In genomic region chr19:4362871-4363545, GRCh38 we compare ENCODE assay signal across 10 cellular contexts. TPM values are rescaled to one million over a fixed set of nuclear protein-coding genes. Genes with fewer than 3 reads are reported as not detected.
A peak's percentile ranks its signal among the peaks of the same experiment; 100 is the strongest.
DNase-seq lines count a peak whose midpoint lies in the region; ATAC-seq, FAIRE-seq and TF ChIP-seq lines count a peak whose summit lies in the region.
"Had no signal": no experiment of that assay in that cellular context is flagged by ENCODE, and none has a peak within 500 bp of the region (broad histone marks: within the 10 kb centered on the region; RNA-seq: fewer than 3 reads in every experiment).

No MANE protein-coding gene starts in this region.

- peak; percentile 30 for TF ChIP-seq CTCF in DOHH2 (IDR thresholded peaks at IDR 0.05; ENCODE audit: low read depth, low read length, poor library complexity, severe bottlenecking)
- peak; percentile 20; the same call in 1 of the 2 replicates for TF ChIP-seq CTCF in IMR-90 (conservative IDR thresholded peaks at IDR 0.05; ENCODE audit: low read depth, low read length)
- TF ChIP-seq CTCF in K562 (IDR thresholded peaks at IDR 0.05 in 2 of 3, conservative IDR thresholded peaks at IDR 0.05 in 1 of 3; ENCODE audit: insufficient read depth in 2 of 3, low read depth in 1 of 3, low read length in 3 of 3) = peak in 1 of 3 experiments; percentile 23; a peak in 1 of 6 replicates

- DNase-seq in IMR-90 (no peak), K562 (ENCODE audit: extremely low read depth in 1 of 4, low spot score in 3 of 4) (no peak)
- DNase-seq: NCI-H446 had no signal

- no peak overlapping the region for H3K18ac ChIP-seq in IMR-90 (ENCODE audit: low read depth, low read length)

- in situ Hi-C loops in IMR-90 (cut with MboI; ENCODE audit: low sequenced_read_pairs) (no loop called here), K562 (cut with MboI) (no loop called here)

- no peaks in the 10 kb centered on the region for H4K20me1 ChIP-seq in DOHH2 (ENCODE audit: control insufficient read depth, insufficient read depth, low read depth, low read length)
- peaks cover 17% of the 10 kb centered on the region for H4K20me1 ChIP-seq in IMR-90 (ENCODE audit: insufficient read depth, low read length)
- peaks cover 4% of the 10 kb centered on the region; the same call in 1 of the 2 replicates for H4K20me1 ChIP-seq in K562 (replicated peaks; ENCODE audit: control insufficient read depth, insufficient read depth, low read length)

- intact Hi-C loops in IMR-90 (cut with micrococcal nuclease) = no loop called here
- intact Hi-C loops in K562 (cut with micrococcal nuclease) = no loop called here

- H2AK9ac ChIP-seq in IMR-90 (replicated peaks; ENCODE audit: low read depth, low read length, poor library complexity) = peak overlapping the region; percentile 65

- dilution Hi-C loops in IMR-90 (cut with HindIII; ENCODE audit: low sequenced_read_pairs, unreplicated experiment) = no loop called here

- WGBS in IMR-90 (ENCODE audit: extremely low coverage in 2 of 2, insufficient read length in 1 of 2), 2 experiments = 87% methylated on average over 13 of the region's 21 CpGs; no CpG with 5 or more reads in 1 of the 2 experiments
- 90% methylated on average over 21 of the region's 21 CpGs for WGBS in K562 (ENCODE audit: insufficient coverage, low coverage, missing lambda C conversion rate)
- 93 to 94% methylated on average over 16 to 19 of the region's 21 CpGs for WGBS in mesodermal cell (ENCODE audit: insufficient coverage in 2 of 2), 2 experiments

- H3K4ac ChIP-seq in IMR-90 (ENCODE audit: low read depth, low read length) = no peak overlapping the region

- H3K79me2 ChIP-seq in DOHH2 (ENCODE audit: control insufficient read depth, low read length) (peaks cover 2% of the 10 kb centered on the region), K562 (ENCODE audit: control insufficient read depth, insufficient read depth, low read length) (peaks cover 13% of the 10 kb centered on the region)

- H2BK5ac ChIP-seq in IMR-90 (ENCODE audit: low read depth, low read length, poor library complexity, severe bottlenecking) = no peak overlapping the region

- no peak overlapping the region for H4K5ac ChIP-seq in IMR-90 (ENCODE audit: low read depth, low read length)

- POLR2A ChIA-PET in IMR-90 (lab: Charles Lee; ENCODE audit: unreplicated experiment) = no interaction called here
- POLR2A ChIA-PET in K562 (lab: Yijun Ruan, JAX) = interaction anchor here (1.0 to 4.8 kb wide), 4 partner anchors 9 to 21 kb away, joined by 4 to 29 read pairs (median 5); no protein-coding TSS in a partner anchor

- TF ChIP-seq RAD21 in IMR-90 (IDR thresholded peaks at IDR 0.05; ENCODE audit: low read length) = peak; percentile 21; the same call in 1 of the 2 replicates
- TF ChIP-seq RAD21 in K562 (CRISPR knock-in tag; conservative IDR thresholded peaks at IDR 0.05 in 1 of 2, IDR thresholded peaks at IDR 0.05 in 1 of 2) = no peak

- H3K9ac ChIP-seq in IMR-90 (ENCODE audit: low read depth, low read length) (no peak overlapping the region), K562 (ENCODE audit: insufficient read depth in 1 of 2, low read depth in 2 of 2, low read length in 2 of 2) (peak overlapping the region in 1 of 2 experiments; percentile 48; a peak in 1 of 4 replicates)

- H2AK5ac ChIP-seq in IMR-90 (ENCODE audit: low read depth, low read length) = no peak overlapping the region

- CTCF ChIA-PET in IMR-90 (lab: Yijun Ruan, JAX) = interaction anchor here (1.1 kb wide), 1 partner anchor 185 kb away, joined by 5 read pairs; no protein-coding TSS in a partner anchor
- CTCF ChIA-PET in K562 (lab: Yijun Ruan, JAX; ENCODE audit: low intra/inter-chr PET ratio) = no interaction called here

- peaks cover 2% of the 10 kb centered on the region for H3K4me1 ChIP-seq in DOHH2 (ENCODE audit: control insufficient read depth, low read length)
- H3K4me1 ChIP-seq in IMR-90 (ENCODE audit: control insufficient read depth, insufficient read depth, low read length) = peaks cover 11% of the 10 kb centered on the region
- H3K4me1 ChIP-seq in K562 (replicated peaks in 1 of 2; ENCODE audit: control insufficient read depth in 2 of 2, insufficient read depth in 2 of 2, low read length in 2 of 2) = peaks cover 0 to 80% of the 10 kb centered on the region in 2 experiments; a peak in 2 of 5 replicates
- H3K4me1 ChIP-seq in mesodermal cell (ENCODE audit: control insufficient read depth, insufficient read depth, low read length, poor library complexity, severe bottlenecking) = peaks cover 2% of the 10 kb centered on the region

- H3F3A ChIP-seq in DOHH2 (ENCODE audit: control insufficient read depth, insufficient read depth) = no peaks in the 10 kb centered on the region

- H3K4me3 ChIP-seq in DOHH2 (ENCODE audit: low read length) = no peak overlapping the region
- H3K4me3 ChIP-seq in IMR-90 (ENCODE audit: insufficient read depth, low read depth, low read length) = no peak overlapping the region
- no peak overlapping the region for H3K4me3 ChIP-seq in K562
- H3K4me3 ChIP-seq in mesodermal cell (ENCODE audit: extremely low read depth, insufficient read depth, low read length, poor library complexity, severe bottlenecking) = no peak overlapping the region
- H3K4me3 ChIP-seq: dorsolateral prefrontal cortex had no signal

- TF ChIP-seq EP300 in K562 (IDR thresholded peaks at IDR 0.05; ENCODE audit: low read length) = no peak

- H3K9me3 ChIP-seq in DOHH2 (ENCODE audit: control insufficient read depth, insufficient read depth, low read length) (no peaks in the 10 kb centered on the region), IMR-90 (ENCODE audit: control insufficient read depth, insufficient read depth, low read length) (no peaks in the 10 kb centered on the region), K562 (replicated peaks; ENCODE audit: control insufficient read depth, insufficient read depth, low read depth, low read length) (no peaks in the 10 kb centered on the region), mesodermal cell (ENCODE audit: control insufficient read depth, low read length) (no peaks in the 10 kb centered on the region)

- no peak for TF ChIP-seq POLR2A in IMR-90 (IDR thresholded peaks at IDR 0.05; ENCODE audit: low read depth, low read length)
- 0 out of 2 replicates have a peak, but pooled peaks have one; percentile 16 for TF ChIP-seq POLR2A in K562 (conservative IDR thresholded peaks at IDR 0.05)

- H3K79me1 ChIP-seq in IMR-90 (ENCODE audit: low read depth in 1 of 2, low read length in 2 of 2) = peaks cover 8 to 43% of the 10 kb centered on the region in 2 experiments

- no peak overlapping the region for H3K23ac ChIP-seq in IMR-90 (ENCODE audit: low read depth, low read length)

- no peak overlapping the region for H3K27ac ChIP-seq in DOHH2 (ENCODE audit: low read depth, low read length)
- H3K27ac ChIP-seq in IMR-90 (ENCODE audit: insufficient read depth, low read length) = no peak overlapping the region
- H3K27ac ChIP-seq in K562 (ENCODE audit: extremely low read depth, low read depth, low read length) = no peak overlapping the region
- peak overlapping the region; percentile 23 for H3K27ac ChIP-seq in mesodermal cell (ENCODE audit: low read depth, low read length, severe bottlenecking)

- no peak overlapping the region for H3K14ac ChIP-seq in IMR-90 (replicated peaks; ENCODE audit: low read depth, low read length)

- H3K36me3 ChIP-seq in DOHH2 (ENCODE audit: control insufficient read depth, low read length) = peaks cover 70% of the 10 kb centered on the region
- H3K36me3 ChIP-seq in IMR-90 (ENCODE audit: control insufficient read depth, insufficient read depth, low read length) = peaks cover 66% of the 10 kb centered on the region
- peaks cover 96% of the 10 kb centered on the region; the same call in 2 of the 3 replicates for H3K36me3 ChIP-seq in K562 (ENCODE audit: control insufficient read depth, insufficient read depth, low read length)
- H3K36me3 ChIP-seq in mesodermal cell (ENCODE audit: control insufficient read depth, insufficient read depth, low read length) = peaks cover 67% of the 10 kb centered on the region

- H2AFZ ChIP-seq in IMR-90 (replicated peaks; ENCODE audit: low read length, poor library complexity) (no peak overlapping the region), K562 (ENCODE audit: low read depth, low read length) (no peak overlapping the region)

- H2BK20ac ChIP-seq in IMR-90 (ENCODE audit: low read depth, low read length) = no peak overlapping the region

- no peaks in the 10 kb centered on the region for H3K27me3 ChIP-seq in DOHH2 (ENCODE audit: control insufficient read depth, low read length)
- H3K27me3 ChIP-seq in IMR-90 (ENCODE audit: control insufficient read depth, insufficient read depth, low read length) = no peaks in the 10 kb centered on the region
- H3K27me3 ChIP-seq in K562 (ENCODE audit: control insufficient read depth in 2 of 2, insufficient read depth in 2 of 2, low read length in 2 of 2) = no peaks in the 10 kb centered on the region
- H3K27me3 ChIP-seq: dorsolateral prefrontal cortex had no signal

- no peak for FAIRE-seq in K562 (lab: Jason Lieb, UNC)

- no peak overlapping the region for H2BK120ac ChIP-seq in IMR-90 (ENCODE audit: low read depth, low read length)

- H2BK15ac ChIP-seq in IMR-90 (ENCODE audit: low read depth, low read length) = no peak overlapping the region

- BruUV-seq in IMR-90 (replicated peaks; lab: Mats Ljungman, UMichigan) (no TSS peak), K562 (replicated peaks; lab: Mats Ljungman, UMichigan) (no TSS peak)

- no peak overlapping the region for H4K8ac ChIP-seq in IMR-90 (ENCODE audit: low read depth in 2 of 2, low read length in 2 of 2)

- H3K9me1 ChIP-seq in IMR-90 (ENCODE audit: insufficient read depth, low read length) (peaks cover 4% of the 10 kb centered on the region), K562 (ENCODE audit: control insufficient read depth, insufficient read depth, low read length) (no peaks in the 10 kb centered on the region)

- H3K56ac ChIP-seq in IMR-90 (ENCODE audit: extremely low read depth, insufficient read depth, low read length) = no peak overlapping the region

- H3K4me2 ChIP-seq in DOHH2 (ENCODE audit: low read length) (no peak overlapping the region), IMR-90 (ENCODE audit: low read depth, low read length) (no peak overlapping the region), K562 (ENCODE audit: insufficient read depth, low read length) (no peak overlapping the region)

- ATAC-seq in IMR-90 (ENCODE audit: low read depth) (no peak; the same call in 1 of the 2 replicates), K562 (no peak), GM21360 (IDR thresholded peaks at IDR 0.05; ENCODE audit: unreplicated experiment) (no peak), HG03139 (IDR thresholded peaks at IDR 0.05; ENCODE audit: unreplicated experiment) (no peak), GM19463 (IDR thresholded peaks at IDR 0.05; ENCODE audit: unreplicated experiment) (no peak), HG02840 (IDR thresholded peaks at IDR 0.05; ENCODE audit: low FRiP score, unreplicated experiment) (no peak)

- no peak overlapping the region for H4K91ac ChIP-seq in IMR-90 (ENCODE audit: insufficient read depth, low read depth, low read length)

- H3K9me2 ChIP-seq in DOHH2 (replicated peaks; ENCODE audit: control insufficient read depth, low read length) = no peaks in the 10 kb centered on the region

RNA-seq across cellular contexts. Expression of gene MPND, which starts 19.6 kb away (rescaled TPM):
- 2.3 and 3.3 TPM in 2 replicates for total RNA-seq in IMR-90 (2012; rRNA removed)
- 8.1 and 9.8 TPM in 2 replicates for polyA plus RNA-seq in IMR-90 (2012; rRNA removed)
- polyA plus RNA-seq in IMR-90 (2012; cell fraction: cytosol; rRNA removed) = 12.5 and 13.1 TPM in 2 replicates
- polyA plus RNA-seq in IMR-90 (2012; cell fraction: nucleus; rRNA removed; ENCODE audit: low replicate concordance) = 4.6 and 9.8 TPM in 2 replicates
- 6.5 and 16.7 TPM in 2 replicates for total RNA-seq in K562 (2011; cell fraction: chromatin; rRNA removed; ENCODE audit: low replicate concordance)
- total RNA-seq in K562 (2011; cell fraction: nucleolus; rRNA removed) = 12.6 and 12.8 TPM in 2 replicates
- total RNA-seq in K562 (2011; cell fraction: nucleoplasm; rRNA removed) = 6.2 and 6.5 TPM in 2 replicates
- 3.6 and 5.7 TPM in 2 replicates for total RNA-seq in K562 (2014; rRNA removed)
- 1.5 and 1.9 TPM in 2 replicates for total RNA-seq in K562 (2014; rRNA removed; fragmentation: Illumina TruSeq; extraction: Trizol)
- total RNA-seq in K562 (2015; rRNA removed; fragmentation: Illumina TruSeq; extraction: Trizol) = 7.8 and 8.0 TPM in 2 replicates
- 14.0 and 16.2 TPM in 2 replicates for total RNA-seq in K562 (2021)
- 3.9 and 4.3 TPM in 2 replicates for polyA plus RNA-seq in K562 (2011; rRNA removed)
- 4.7 and 8.9 TPM in 2 replicates for polyA plus RNA-seq in K562 (2011; cell fraction: cytosol; rRNA removed)
- polyA plus RNA-seq in K562 (2011; cell fraction: nucleus; rRNA removed) = 4.8 and 7.2 TPM in 2 replicates
- 13.5 and 16.5 TPM in 2 replicates for polyA plus RNA-seq in K562 (2012)
- polyA plus RNA-seq in K562 (2014; fragmentation: Illumina TruSeq; extraction: Trizol) = 5.5 and 7.6 TPM in 2 replicates
- polyA plus RNA-seq in K562 (2014; fragmentation: Nextera tagmentation; extraction: Ambion mirVana) = 1 to 10 TPM in 1 of 2 experiments, under 1 TPM in 1; 0.25 to 1.3 TPM
- 5.7 and 9.4 TPM in 2 replicates for polyA plus RNA-seq in K562 (2014; rRNA removed)
- polyA minus RNA-seq in K562 (2011; rRNA and poly(A)+ RNA removed) = 1.3 and 1.9 TPM in 2 replicates
- 8.7 and 9.4 TPM in 2 replicates for polyA minus RNA-seq in K562 (2011; cell fraction: cytosol; rRNA and poly(A)+ RNA removed)
- 3.2 and 4.0 TPM in 2 replicates for polyA minus RNA-seq in K562 (2011; cell fraction: nucleus; rRNA and poly(A)+ RNA removed)
- 18.6 TPM for polyA plus RNA-seq in mesodermal cell (2013, experiment 1 of 2)
- 16.3 TPM for polyA plus RNA-seq in mesodermal cell (2013, experiment 2 of 2)

RNA-seq across cellular contexts. Expression of gene STAP2, which starts 24.4 kb away (rescaled TPM):
- total RNA-seq in IMR-90 (2012; rRNA removed) = 1.3 and 1.4 TPM in 2 replicates
- polyA plus RNA-seq in IMR-90 (2012; rRNA removed) = 3.2 and 3.4 TPM in 2 replicates
- polyA plus RNA-seq in IMR-90 (2012; cell fraction: cytosol; rRNA removed) = 7.1 and 7.7 TPM in 2 replicates
- polyA plus RNA-seq in IMR-90 (2012; cell fraction: nucleus; rRNA removed; ENCODE audit: low replicate concordance) = 10.0 and 17.1 TPM in 2 replicates
- 2.7 and 6.6 TPM in 2 replicates for total RNA-seq in K562 (2011; cell fraction: chromatin; rRNA removed; ENCODE audit: low replicate concordance)
- total RNA-seq in K562 (2011; cell fraction: nucleolus; rRNA removed) = 8.7 and 10.8 TPM in 2 replicates
- total RNA-seq in K562 (2011; cell fraction: nucleoplasm; rRNA removed) = 4.0 and 6.0 TPM in 2 replicates
- 4.3 and 7.8 TPM in 2 replicates for total RNA-seq in K562 (2014; rRNA removed)
- total RNA-seq in K562 (2014; rRNA removed; fragmentation: Illumina TruSeq; extraction: Trizol) = 2.3 and 3.9 TPM in 2 replicates
- 3.5 and 4.5 TPM in 2 replicates for total RNA-seq in K562 (2015; rRNA removed; fragmentation: Illumina TruSeq; extraction: Trizol)
- 5.7 and 8.2 TPM in 2 replicates for total RNA-seq in K562 (2021)
- 4.3 and 4.7 TPM in 2 replicates for polyA plus RNA-seq in K562 (2011; rRNA removed)
- 5.4 and 13.5 TPM in 2 replicates for polyA plus RNA-seq in K562 (2011; cell fraction: cytosol; rRNA removed)
- 5.6 and 10.5 TPM in 2 replicates for polyA plus RNA-seq in K562 (2011; cell fraction: nucleus; rRNA removed)
- polyA plus RNA-seq in K562 (2012) = 1.4 and 4.8 TPM in 2 replicates
- polyA plus RNA-seq in K562 (2014; fragmentation: Illumina TruSeq; extraction: Trizol) = 5.3 and 5.4 TPM in 2 replicates
- polyA plus RNA-seq in K562 (2014; fragmentation: Nextera tagmentation; extraction: Ambion mirVana) = 1 to 10 TPM; 1.2 to 3.6 TPM
- polyA plus RNA-seq in K562 (2014; rRNA removed) = 5.8 and 9.8 TPM in 2 replicates
- 1.2 and 3.1 TPM in 2 replicates for polyA minus RNA-seq in K562 (2011; rRNA and poly(A)+ RNA removed)
- polyA minus RNA-seq in K562 (2011; cell fraction: cytosol; rRNA and poly(A)+ RNA removed) = 2.0 and 2.6 TPM in 2 replicates
- polyA minus RNA-seq in K562 (2011; cell fraction: nucleus; rRNA and poly(A)+ RNA removed) = 1.1 and 3.2 TPM in 2 replicates
- polyA plus RNA-seq in mesodermal cell (2013, experiment 1 of 2) = 15.7 TPM
- 12.8 TPM for polyA plus RNA-seq in mesodermal cell (2013, experiment 2 of 2)

RNA-seq across cellular contexts. Expression of gene SH3GL1, which starts 37.3 kb away (rescaled TPM):
- total RNA-seq in IMR-90 (2012; rRNA removed) (28.1 and 32.2 TPM in 2 replicates), K562 (2014; rRNA removed) (48.0 and 60.1 TPM in 2 replicates), K562 (2014; rRNA removed; fragmentation: Illumina TruSeq; extraction: Trizol) (6.1 and 9.4 TPM in 2 replicates), K562 (2015; rRNA removed; fragmentation: Illumina TruSeq; extraction: Trizol) (28.6 and 29.1 TPM in 2 replicates), K562 (2021) (72.0 and 75.3 TPM in 2 replicates)
- polyA plus RNA-seq in IMR-90 (2012; rRNA removed) (138 and 161 TPM in 2 replicates), K562 (2011; rRNA removed) (25.7 and 44.0 TPM in 2 replicates), K562 (2014; fragmentation: Illumina TruSeq; extraction: Trizol) (25.5 and 57.0 TPM in 2 replicates), K562 (2014; fragmentation: Nextera tagmentation; extraction: Ambion mirVana) (1 to 10 TPM; 1.7 to 2.1 TPM), K562 (2014; rRNA removed) (58.5 and 64.7 TPM in 2 replicates)
- 103 and 170 TPM in 2 replicates for polyA plus RNA-seq in IMR-90 (2012; cell fraction: cytosol; rRNA removed)
- polyA plus RNA-seq in IMR-90 (2012; cell fraction: nucleus; rRNA removed; ENCODE audit: low replicate concordance) = 93.0 and 160 TPM in 2 replicates
- 74.6 and 119 TPM in 2 replicates for total RNA-seq in K562 (2011; cell fraction: chromatin; rRNA removed; ENCODE audit: low replicate concordance)
- 59.7 and 60.0 TPM in 2 replicates for total RNA-seq in K562 (2011; cell fraction: nucleolus; rRNA removed)
- total RNA-seq in K562 (2011; cell fraction: nucleoplasm; rRNA removed) = 58.7 and 78.3 TPM in 2 replicates
- 41.8 and 96.4 TPM in 2 replicates for polyA plus RNA-seq in K562 (2011; cell fraction: cytosol; rRNA removed)
- polyA plus RNA-seq in K562 (2011; cell fraction: nucleus; rRNA removed) = 68.2 and 94.2 TPM in 2 replicates
- polyA plus RNA-seq in K562 (2012) = 51.2 and 58.7 TPM in 2 replicates
- polyA minus RNA-seq in K562 (2011; rRNA and poly(A)+ RNA removed) = 8.2 and 13.7 TPM in 2 replicates
- polyA minus RNA-seq in K562 (2011; cell fraction: cytosol; rRNA and poly(A)+ RNA removed) = 31.3 and 36.5 TPM in 2 replicates
- 17.4 and 22.5 TPM in 2 replicates for polyA minus RNA-seq in K562 (2011; cell fraction: nucleus; rRNA and poly(A)+ RNA removed)
- polyA plus RNA-seq in mesodermal cell (2013, experiment 1 of 2) = 96.1 TPM
- 78.6 TPM for polyA plus RNA-seq in mesodermal cell (2013, experiment 2 of 2)

RNA-seq across cellular contexts. Expression of gene CHAF1A, which starts 39.4 kb away (rescaled TPM):
- total RNA-seq in IMR-90 (2012; rRNA removed) = 11.4 and 12.4 TPM in 2 replicates
- polyA plus RNA-seq in IMR-90 (2012; rRNA removed) = 22.9 and 26.7 TPM in 2 replicates
- 16.1 and 20.9 TPM in 2 replicates for polyA plus RNA-seq in IMR-90 (2012; cell fraction: cytosol; rRNA removed)
- 18.2 and 45.9 TPM in 2 replicates for polyA plus RNA-seq in IMR-90 (2012; cell fraction: nucleus; rRNA removed; ENCODE audit: low replicate concordance)
- total RNA-seq in K562 (2011; cell fraction: chromatin; rRNA removed; ENCODE audit: low replicate concordance) = 122 and 169 TPM in 2 replicates
- total RNA-seq in K562 (2011; cell fraction: nucleolus; rRNA removed) = 101 and 121 TPM in 2 replicates
- total RNA-seq in K562 (2011; cell fraction: nucleoplasm; rRNA removed) = 83.4 and 88.4 TPM in 2 replicates
- 61.1 and 78.3 TPM in 2 replicates for total RNA-seq in K562 (2014; rRNA removed)
- 32.5 and 42.6 TPM in 2 replicates for total RNA-seq in K562 (2014; rRNA removed; fragmentation: Illumina TruSeq; extraction: Trizol)
- 51.4 and 51.8 TPM in 2 replicates for total RNA-seq in K562 (2015; rRNA removed; fragmentation: Illumina TruSeq; extraction: Trizol)
- total RNA-seq in K562 (2021) = 78.6 and 86.9 TPM in 2 replicates
- 32.0 and 35.3 TPM in 2 replicates for polyA plus RNA-seq in K562 (2011; rRNA removed)
- 33.8 and 95.9 TPM in 2 replicates for polyA plus RNA-seq in K562 (2011; cell fraction: cytosol; rRNA removed)
- polyA plus RNA-seq in K562 (2011; cell fraction: nucleus; rRNA removed) = 46.7 and 100 TPM in 2 replicates
- 65.6 and 65.8 TPM in 2 replicates for polyA plus RNA-seq in K562 (2012)
- 45.2 and 59.3 TPM in 2 replicates for polyA plus RNA-seq in K562 (2014; fragmentation: Illumina TruSeq; extraction: Trizol)
- polyA plus RNA-seq in K562 (2014; fragmentation: Nextera tagmentation; extraction: Ambion mirVana) = 1 to 10 TPM; 1.6 to 2.1 TPM
- polyA plus RNA-seq in K562 (2014; rRNA removed) = 65.4 and 73.4 TPM in 2 replicates
- 33.8 and 38.5 TPM in 2 replicates for polyA minus RNA-seq in K562 (2011; rRNA and poly(A)+ RNA removed)
- polyA minus RNA-seq in K562 (2011; cell fraction: cytosol; rRNA and poly(A)+ RNA removed) = 43.1 and 61.4 TPM in 2 replicates
- polyA minus RNA-seq in K562 (2011; cell fraction: nucleus; rRNA and poly(A)+ RNA removed) = 35.1 and 42.1 TPM in 2 replicates
- polyA plus RNA-seq in mesodermal cell (2013, experiment 1 of 2) = 23.5 TPM
- 22.8 TPM for polyA plus RNA-seq in mesodermal cell (2013, experiment 2 of 2)

RNA-seq across cellular contexts. Expression of gene FSD1, which starts 58.6 kb away (rescaled TPM):
- total RNA-seq in IMR-90 (2012; rRNA removed) = 17.4 and 19.2 TPM in 2 replicates
- polyA plus RNA-seq in IMR-90 (2012; rRNA removed) = 23.4 and 24.4 TPM in 2 replicates
- polyA plus RNA-seq in IMR-90 (2012; cell fraction: cytosol; rRNA removed) = 14.6 and 37.7 TPM in 2 replicates
- polyA plus RNA-seq in IMR-90 (2012; cell fraction: nucleus; rRNA removed; ENCODE audit: low replicate concordance) = 53.7 and 112 TPM in 2 replicates
- total RNA-seq in K562 (2011; cell fraction: chromatin; rRNA removed; ENCODE audit: low replicate concordance) = 1.8 and 3.1 TPM in 2 replicates
- 1.7 and 2.8 TPM in 2 replicates for total RNA-seq in K562 (2011; cell fraction: nucleolus; rRNA removed)
- 0.92 and 1.4 TPM in 2 replicates for total RNA-seq in K562 (2011; cell fraction: nucleoplasm; rRNA removed)
- 0.65 and 0.77 TPM in 2 replicates for total RNA-seq in K562 (2014; rRNA removed)
- 0.73 and 0.80 TPM in 2 replicates for total RNA-seq in K562 (2014; rRNA removed; fragmentation: Illumina TruSeq; extraction: Trizol)
- 0.49 and 0.69 TPM in 2 replicates for total RNA-seq in K562 (2015; rRNA removed; fragmentation: Illumina TruSeq; extraction: Trizol)
- total RNA-seq in K562 (2021) = 1.4 and 1.5 TPM in 2 replicates
- 0.87 and 1.2 TPM in 2 replicates for polyA plus RNA-seq in K562 (2011; rRNA removed)
- polyA plus RNA-seq in K562 (2011; cell fraction: cytosol; rRNA removed) = 0.44 and 3.4 TPM in 2 replicates
- 2.1 and 3.7 TPM in 2 replicates for polyA plus RNA-seq in K562 (2011; cell fraction: nucleus; rRNA removed)
- polyA plus RNA-seq in K562 (2012) = 0.44 and 1.0 TPM in 2 replicates
- 0.29 and 1.9 TPM in 2 replicates for polyA plus RNA-seq in K562 (2014; fragmentation: Illumina TruSeq; extraction: Trizol)
- under 1 TPM in 1 of 2 experiments, not detected in 1; 0.11 TPM for polyA plus RNA-seq in K562 (2014; fragmentation: Nextera tagmentation; extraction: Ambion mirVana)
- 0.78 and 1.1 TPM in 2 replicates for polyA plus RNA-seq in K562 (2014; rRNA removed)
- 0.33 and 0.49 TPM in 2 replicates for polyA minus RNA-seq in K562 (2011; rRNA and poly(A)+ RNA removed)
- polyA minus RNA-seq in K562 (2011; cell fraction: cytosol; rRNA and poly(A)+ RNA removed) = not detected in 2 replicates
- 0.22 and 0.81 TPM in 2 replicates for polyA minus RNA-seq in K562 (2011; cell fraction: nucleus; rRNA and poly(A)+ RNA removed)
- polyA plus RNA-seq in mesodermal cell (2013, experiment 1 of 2) = 45.7 TPM
- polyA plus RNA-seq in mesodermal cell (2013, experiment 2 of 2) = 36.6 TPM
